In genomic region chr3:47577583-47578118, GRCh38 we compare ENCODE assay signal across 8 cellular contexts. TPM values are rescaled to one million over a fixed set of nuclear protein-coding genes. Genes with fewer than 3 reads are reported as not detected.
A peak's percentile ranks its signal among the peaks of the same experiment; 100 is the strongest.
DNase-seq lines count a peak whose midpoint lies in the region; ATAC-seq, FAIRE-seq and TF ChIP-seq lines count a peak whose summit lies in the region.

No MANE protein-coding gene starts in this region.

- no peak overlapping the region for H3K9ac ChIP-seq in GM12878 (ENCODE audit: control insufficient read depth, insufficient read depth, low read length)

- peak overlapping the region; percentile 82; the same call in 1 of the 2 replicates for H3K4me2 ChIP-seq in GM12878 (ENCODE audit: control insufficient read depth, insufficient read depth)

- H3K27ac ChIP-seq in GM12878 (ENCODE audit: control insufficient read depth, insufficient read depth) (no peak overlapping the region), testis (no peak overlapping the region)

- H3K4me1 Mint-ChIP-seq in activated CD4-positive, alpha-beta T cell treated with anti-CD3 and anti-CD28 coated beads, Interleukin-2, amount 10 ng/mL, durations not matched to agents 7 days and 5 days, result no peaks in the 10 kb centered on the region

- RAD21 ChIA-PET in GM12878 (lab: Charles Lee; ENCODE audit: unreplicated experiment), result interaction anchor here (1.1 kb wide), 1 partner anchor 55 kb away, joined by 4 read pairs; no protein-coding TSS in a partner anchor

- no peaks in the 10 kb centered on the region for H4K20me1 ChIP-seq in GM12878 (ENCODE audit: control insufficient read depth, insufficient read depth)

- peak; percentile 11 for DNase-seq in activated CD4-positive, alpha-beta T cell treated with anti-CD3 and anti-CD28 coated beads, Interleukin-2, amount 10 ng/mL, durations not matched to agents 7 days and 5 days
- no peak for DNase-seq in activated CD4-positive, alpha-beta T cell treated with anti-CD3 and anti-CD28 coated beads for 4 hours
- no peak for DNase-seq in GM12878 (ENCODE audit: low read depth, low spot score)
- peak in 1 of 2 donors; percentile 20 for DNase-seq in left colon
- DNase-seq in testis, result no peak
- no peak for DNase-seq in posterior vena cava (ENCODE audit: low spot score)

- H3K9me3 Mint-ChIP-seq in activated CD4-positive, alpha-beta T cell treated with anti-CD3 and anti-CD28 coated beads, Interleukin-2, amount 10 ng/mL, durations not matched to agents 7 days and 5 days, result no peaks in the 10 kb centered on the region

- TF ChIP-seq POLR2A in GM12878 (IDR thresholded peaks at IDR 0.05; ENCODE audit: low read depth, low read length), result no peak
- no peak for TF ChIP-seq POLR2A in testis (IDR thresholded peaks at IDR 0.05)

- H3K36me3 ChIP-seq in GM12878 (ENCODE audit: control insufficient read depth in 2 of 2, insufficient read depth in 2 of 2, low read length in 1 of 2) (no peaks in the 10 kb centered on the region), testis (ENCODE audit: low read depth, missing control alignments) (no peaks in the 10 kb centered on the region)

- H3K9me3 ChIP-seq in GM12878 (replicated peaks; ENCODE audit: control insufficient read depth, insufficient read depth, low read length), result no peaks in the 10 kb centered on the region
- no peaks in the 10 kb centered on the region for H3K9me3 ChIP-seq in testis

- 45% methylated on average over 22 of the region's 49 CpGs for WGBS in GM12878 (ENCODE audit: insufficient coverage, insufficient replicate concordance, low lambda C conversion rate, missing lambda C conversion rate)
- WGBS in testis, 2 donors, result 0 to 3% methylated on average over 11 to 39 of the region's 49 CpGs

- H2AFZ ChIP-seq in GM12878 (ENCODE audit: control insufficient read depth, low read depth, low read length), result no peak overlapping the region; the same call in 1 of the 2 replicates

- BruUV-seq in GM12878 (replicated peaks; lab: Mats Ljungman, UMichigan), result no TSS peak

- no peak overlapping the region for H3K27ac Mint-ChIP-seq in activated CD4-positive, alpha-beta T cell treated with anti-CD3 and anti-CD28 coated beads, Interleukin-2, amount 10 ng/mL, durations not matched to agents 7 days and 5 days

- no peak for TF ChIP-seq EP300 in GM12878 (IDR thresholded peaks at IDR 0.05; ENCODE audit: borderline replicate concordance in 1 of 2, control insufficient read depth in 1 of 2, low read depth in 2 of 2, low read length in 2 of 2)

- peak overlapping the region; percentile 11; the same call in 1 of the 2 replicates for H3K4me3 ChIP-seq in GM12878
- H3K4me3 ChIP-seq in testis, result peak overlapping the region; percentile 51 to 64

- peaks cover 43% of the 10 kb centered on the region for H3K27me3 Mint-ChIP-seq in activated CD4-positive, alpha-beta T cell treated with anti-CD3 and anti-CD28 coated beads, Interleukin-2, amount 10 ng/mL, durations not matched to agents 7 days and 5 days

- CTCF ChIA-PET in activated CD4-positive, alpha-beta T cell treated with anti-CD3 and anti-CD28 coated beads, Interleukin-2, amount 10 ng/mL, durations not matched to agents 7 days and 5 days (lab: Charles Lee), result interaction anchor here (0.5 to 1.2 kb wide), 2 partner anchors 29 to 54 kb away, joined by 3 read pairs; no protein-coding TSS in a partner anchor
- CTCF ChIA-PET in GM12878 (lab: Yijun Ruan, JAX), result no interaction called here

- SMC1A ChIA-PET in GM12878 (lab: Charles Lee; ENCODE audit: uncharacterized antibody, unreplicated experiment), result interaction anchor here (1.8 kb wide), 1 partner anchor 56 kb away, joined by 4 read pairs; no protein-coding TSS in a partner anchor

- in situ Hi-C loops in GM12878 (cut with MboI), result no loop called here

- H3K27me3 ChIP-seq in GM12878 (replicated peaks in 1 of 2; ENCODE audit: control insufficient read depth in 2 of 2, insufficient read depth in 2 of 2, low read length in 1 of 2) (peaks cover 8 to 9% of the 10 kb centered on the region in 2 experiments), testis (no peaks in the 10 kb centered on the region)

- TF ChIP-seq CTCF in GM12878 (IDR thresholded peaks at IDR 0.05 in 2 of 3, conservative IDR thresholded peaks at IDR 0.05 in 1 of 3; ENCODE audit: control insufficient read depth in 2 of 3, extremely low read depth in 1 of 3, insufficient read depth in 1 of 3, low read depth in 3 of 3, low read length in 3 of 3) (no peak), testis (IDR thresholded peaks at IDR 0.05) (no peak)

- peak overlapping the region; percentile 63 for H3K4me3 Mint-ChIP-seq in activated CD4-positive, alpha-beta T cell treated with anti-CD3 and anti-CD28 coated beads, Interleukin-2, amount 10 ng/mL, durations not matched to agents 7 days and 5 days

- H3K79me2 ChIP-seq in GM12878 (ENCODE audit: control insufficient read depth, insufficient read depth, low read length), result no peaks in the 10 kb centered on the region

- ATAC-seq in GM12878, result peak; percentile 42
- peak; percentile 69 for ATAC-seq in left colon
- no peak for ATAC-seq in HG03175 (IDR thresholded peaks at IDR 0.05; ENCODE audit: unreplicated experiment)
- ATAC-seq in GM19328 (IDR thresholded peaks at IDR 0.05; ENCODE audit: unreplicated experiment), result no peak

- POLR2A ChIA-PET in activated CD4-positive, alpha-beta T cell treated with anti-CD3 and anti-CD28 coated beads, Interleukin-2, amount 10 ng/mL, durations not matched to agents 7 days and 5 days (lab: Charles Lee), result no interaction called here
- POLR2A ChIA-PET in GM12878 (lab: Charles Lee), result no interaction called here

- H3K36me3 Mint-ChIP-seq in activated CD4-positive, alpha-beta T cell treated with anti-CD3 and anti-CD28 coated beads, Interleukin-2, amount 10 ng/mL, durations not matched to agents 7 days and 5 days (ENCODE audit: low read depth), result no peaks in the 10 kb centered on the region

- no peak for FAIRE-seq in GM12878 (lab: Jason Lieb, UNC)

- TF ChIP-seq RAD21 in GM12878 (IDR thresholded peaks at IDR 0.05; ENCODE audit: insufficient read depth, low read depth, low read length), result no peak

- H3K4me1 ChIP-seq in GM12878 (ENCODE audit: control insufficient read depth, insufficient read depth, low read length), result no peaks in the 10 kb centered on the region
- peaks cover 7% of the 10 kb centered on the region for H3K4me1 ChIP-seq in testis

- intact Hi-C loops in GM12878 (cut with micrococcal nuclease; ENCODE audit: unreplicated experiment), result no loop called here
- intact Hi-C loops in left colon (cut with DNase I, micrococcal nuclease), result no loop called here
- intact Hi-C loops in testis (cut with DNase I; ENCODE audit: low total_unique reads), result no loop called here
- intact Hi-C loops in posterior vena cava (cut with DNase I), result no loop called here

TF ChIP-seq in GM12878, 131 proteins besides CTCF, POLR2A, EP300 and RAD21:
- TF ChIP-seq PKNOX1 (IDR thresholded peaks at IDR 0.05) (no peak), BHLHE40 (IDR thresholded peaks at IDR 0.05; ENCODE audit: borderline replicate concordance in 1 of 2, low read depth in 2 of 2, low read length in 1 of 2) (0 out of 4 replicates have a peak, but pooled peaks of 1 of the 2 experiments have one; percentile 9)

RNA-seq across cellular contexts. Expression of gene CSPG5, which starts 1.0 kb away (rescaled TPM):
- total RNA-seq in activated CD4-positive, alpha-beta T cell treated with anti-CD3 and anti-CD28 coated beads, Interleukin-2, amount 10 ng/mL, durations not matched to agents 7 days and 5 days, result under 1 TPM; 0.40 TPM
- 0.39 and 0.54 TPM in 2 replicates for total RNA-seq in GM12878 (2013; cell fraction: nucleolus; rRNA removed)
- total RNA-seq in GM12878 (2014; rRNA removed) (0.11 and 0.17 TPM in 2 replicates), GM12878 (2014; rRNA removed; fragmentation: Illumina TruSeq; extraction: Trizol) (not detected in 2 replicates), GM12878 (2021) (0.08 and 0.16 TPM in 2 replicates), left colon (under 1 TPM; 0.46 to 0.47 TPM), testis (1 to 10 TPM; 2.4 to 2.7 TPM), posterior vena cava (1 to 10 TPM in 1 of 2 donors, under 1 TPM in 1; 0.51 to 1.2 TPM)
- not detected for polyA plus RNA-seq in GM12878 (2011; ENCODE audit: low read depth)
- polyA plus RNA-seq in GM12878 (2011; rRNA removed) (0.06 TPM in 1 of 2 replicates, not detected in the other), GM12878 (2014; fragmentation: Illumina TruSeq; extraction: Trizol) (not detected in 2 replicates), GM12878 (2014; fragmentation: Nextera tagmentation; extraction: Ambion mirVana) (not detected), GM12878 (2014; rRNA removed) (0.22 TPM in 1 of 2 replicates, not detected in the other), GM12878 (2016; fragmentation: Nextera tagmentation; extraction: Ambion mirVana) (not detected), testis (ENCODE audit: insufficient read depth, low read depth, low replicate concordance) (4.9 TPM)
- polyA plus RNA-seq in GM12878 (2011; cell fraction: cytosol; rRNA removed), result not detected in 2 replicates
- polyA plus RNA-seq in GM12878 (2011; cell fraction: nucleus; rRNA removed), result 0.04 and 0.09 TPM in 2 replicates
- polyA plus RNA-seq in GM12878 (2012), result 0.11 and 0.19 TPM in 2 replicates
- 0.15 and 0.26 TPM in 2 replicates for polyA minus RNA-seq in GM12878 (2011; rRNA and poly(A)+ RNA removed)
- polyA minus RNA-seq in GM12878 (2011; cell fraction: cytosol; rRNA and poly(A)+ RNA removed), result not detected in 2 replicates
- polyA minus RNA-seq in GM12878 (2011; cell fraction: nucleus; rRNA and poly(A)+ RNA removed), result 0.36 and 0.48 TPM in 2 replicates

Comparison
In these comparisons a context has a peak if more than half of its experiments do, and no peak if none do; other contexts are left out.
1. ATAC-seq: peak in GM12878 (single experiment) and left colon (single experiment); none in HG03175 (single experiment) and GM19328 (single experiment).